17 cellular contexts compared by ENCODE assay signal in genomic region chr12:132731574-132731973, GRCh38. TPM values are rescaled to one million over a fixed set of nuclear protein-coding genes. Genes with fewer than 3 reads are reported as not detected.
DNase-seq lines count a peak whose midpoint lies in the region; TF ChIP-seq lines count a peak whose summit lies in the region.
"Had no signal": no experiment of that assay in that cellular context is flagged by ENCODE, and none has a peak within 500 bp of the region (broad histone marks: within the 10 kb centered on the region; RNA-seq: fewer than 3 reads in every experiment).

No MANE protein-coding gene starts in this region.

- TF ChIP-seq CTCF in HEK293 (tag by site-specific recombination; IDR thresholded peaks at IDR 0.05) (no peak), glutamatergic neuron (IDR thresholded peaks at IDR 0.05; ENCODE audit: partially characterized antibody, unreplicated experiment) (no peak), nephron progenitor cell (IDR thresholded peaks at IDR 0.05) (no peak), spleen (IDR thresholded peaks at IDR 0.05 in 8 of 11, conservative IDR thresholded peaks at IDR 0.05 in 3 of 11) (no peak)

- H3K36me3 Mint-ChIP-seq in glutamatergic neuron (ENCODE audit: unreplicated experiment) (peaks cover 34% of the 10 kb centered on the region), nephron progenitor cell (ENCODE audit: low read depth) (peaks cover 93% of the 10 kb centered on the region)

- CTCF ChIA-PET in HEK293 (lab: Yijun Ruan, JAX) = no interaction called here

- peak; percentile 52 for DNase-seq in amniotic epithelial cell (ENCODE audit: low read depth)
- DNase-seq in glutamatergic neuron = no peak
- DNase-seq in nephron progenitor cell = no peak
- no peak for DNase-seq in activated T-cell treated with anti-CD3 and anti-CD28 coated beads for 4 hours
- no peak for DNase-seq in SKM-1 (lab: John Stamatoyannopoulos, UW; ENCODE audit: unreplicated experiment)
- DNase-seq in activated effector memory CD4-positive, alpha-beta T cell treated with Interleukin-2 at 50 U/mL for 16 hours = no peak
- DNase-seq in spleen = no peak
- DNase-seq: CD8-positive, alpha-beta T cell; COR-L47; DMS153; DMS79 treated with DMSO at 0.1 percent for 48 hours; EL; GOT3; H9 had no signal

- H3K4me1 ChIP-seq in HEK293 (ENCODE audit: control insufficient read depth, insufficient read depth, low read length) (no peaks in the 10 kb centered on the region), spleen (peaks cover 0 to 9% (median 0%) of the 10 kb centered on the region in 6 donors)
- H3K4me1 ChIP-seq: A549 had no signal

- H3K9me3 Mint-ChIP-seq in glutamatergic neuron (ENCODE audit: unreplicated experiment) (peaks cover 5% of the 10 kb centered on the region), nephron progenitor cell (peaks cover 13% of the 10 kb centered on the region)
- H3K9me3 Mint-ChIP-seq: CD8-positive, alpha-beta T cell had no signal

- H3K4me3 ChIP-seq in HEK293 (ENCODE audit: low read depth, low read length) (no peak overlapping the region), spleen (no peak overlapping the region)
- H3K4me3 ChIP-seq: A549 had no signal

- no peak for TF ChIP-seq POLR2A in spleen (IDR thresholded peaks at IDR 0.05)

- intact Hi-C loops in spleen (cut with DNase I; ENCODE audit: low total_unique reads) = no loop called here

- no peaks in the 10 kb centered on the region for H3K27me3 ChIP-seq in spleen (replicated peaks in 1 of 7)

- 92 to 96% (median 95%) methylated on average over 17 of the region's 17 CpGs for WGBS in spleen, 5 donors

- H3K27ac Mint-ChIP-seq in glutamatergic neuron (ENCODE audit: unreplicated experiment) (no peak overlapping the region), nephron progenitor cell (peak overlapping the region; percentile 35)
- H3K27ac Mint-ChIP-seq: CD8-positive, alpha-beta T cell; H9 had no signal

- H3K27me3 Mint-ChIP-seq in glutamatergic neuron (ENCODE audit: unreplicated experiment) (peaks cover 7% of the 10 kb centered on the region), nephron progenitor cell (ENCODE audit: low read depth, poor library complexity) (no peaks in the 10 kb centered on the region)

- H3K36me3 ChIP-seq in HEK293 (ENCODE audit: control insufficient read depth in 2 of 2, insufficient read depth in 1 of 2, low read length in 2 of 2) = peaks cover 34 to 96% of the 10 kb centered on the region in 2 experiments
- peaks cover 6 to 98% (median 81%) of the 10 kb centered on the region in 6 donors for H3K36me3 ChIP-seq in spleen

- POLR2A ChIA-PET in HEK293 (lab: Yijun Ruan, JAX) = no interaction called here

- peaks cover 4% of the 10 kb centered on the region for H3K4me1 Mint-ChIP-seq in glutamatergic neuron (ENCODE audit: low read depth, unreplicated experiment)
- H3K4me1 Mint-ChIP-seq in nephron progenitor cell = no peaks in the 10 kb centered on the region
- H3K4me1 Mint-ChIP-seq: CD14-positive monocyte, H9 had no signal

- H3K4me3 Mint-ChIP-seq in glutamatergic neuron (ENCODE audit: unreplicated experiment) (peak overlapping the region; percentile 23), nephron progenitor cell (no peak overlapping the region)
- H3K4me3 Mint-ChIP-seq: CD14-positive monocyte; CD8-positive, alpha-beta T cell; H9 had no signal

- no peak overlapping the region for H3K27ac ChIP-seq in HEK293 (ENCODE audit: extremely low read depth, low read depth, low read length)
- no peak overlapping the region for H3K27ac ChIP-seq in spleen
- H3K27ac ChIP-seq: A549 had no signal

- H3K9me3 ChIP-seq in HEK293 (ENCODE audit: control insufficient read depth, insufficient read depth, low read depth, low read length) (no peaks in the 10 kb centered on the region), spleen (no peaks in the 10 kb centered on the region)
- H3K9me3 ChIP-seq: A549 had no signal

TF ChIP-seq in HEK293, 187 proteins besides CTCF, POLR2A, EP300 and RAD21:
- TF ChIP-seq ZNF558 (tag by site-specific recombination; IDR thresholded peaks at IDR 0.05) (peak; percentile 79), ZNF157 (tag by site-specific recombination; IDR thresholded peaks at IDR 0.05) (no peak), KLF8 (tag by site-specific recombination; IDR thresholded peaks at IDR 0.05) (no peak), TRIM28 (IDR thresholded peaks at IDR 0.05; ENCODE audit: borderline replicate concordance, low read length) (no peak), ZNF544 (tag by site-specific recombination; IDR thresholded peaks at IDR 0.05) (no peak), ZSCAN5A (tag by site-specific recombination; IDR thresholded peaks at IDR 0.05) (no peak), KLF1 (tag by site-specific recombination; IDR thresholded peaks at IDR 0.05) (0 out of 2 replicates have a peak, but pooled peaks have one; percentile 23), KLF16 (tag by site-specific recombination; IDR thresholded peaks at IDR 0.05) (no peak), ATF2 (tag by site-specific recombination; IDR thresholded peaks at IDR 0.05; ENCODE audit: low read depth) (no peak)
- TF ChIP-seq, protein P1, sequence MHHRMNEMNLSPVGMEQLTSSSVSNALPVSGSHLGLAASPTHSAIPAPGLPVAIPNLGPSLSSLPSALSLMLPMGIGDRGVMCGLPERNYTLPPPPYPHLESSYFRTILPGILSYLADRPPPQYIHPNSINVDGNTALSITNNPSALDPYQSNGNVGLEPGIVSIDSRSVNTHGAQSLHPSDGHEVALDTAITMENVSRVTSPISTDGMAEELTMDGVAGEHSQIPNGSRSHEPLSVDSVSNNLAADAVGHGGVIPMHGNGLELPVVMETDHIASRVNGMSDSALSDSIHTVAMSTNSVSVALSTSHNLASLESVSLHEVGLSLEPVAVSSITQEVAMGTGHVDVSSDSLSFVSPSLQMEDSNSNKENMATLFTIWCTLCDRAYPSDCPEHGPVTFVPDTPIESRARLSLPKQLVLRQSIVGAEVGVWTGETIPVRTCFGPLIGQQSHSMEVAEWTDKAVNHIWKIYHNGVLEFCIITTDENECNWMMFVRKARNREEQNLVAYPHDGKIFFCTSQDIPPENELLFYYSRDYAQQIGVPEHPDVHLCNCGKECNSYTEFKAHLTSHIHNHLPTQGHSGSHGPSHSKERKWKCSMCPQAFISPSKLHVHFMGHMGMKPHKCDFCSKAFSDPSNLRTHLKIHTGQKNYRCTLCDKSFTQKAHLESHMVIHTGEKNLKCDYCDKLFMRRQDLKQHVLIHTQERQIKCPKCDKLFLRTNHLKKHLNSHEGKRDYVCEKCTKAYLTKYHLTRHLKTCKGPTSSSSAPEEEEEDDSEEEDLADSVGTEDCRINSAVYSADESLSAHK (tag by site-specific recombination; IDR thresholded peaks at IDR 0.05) = no peak
TF ChIP-seq in HEK293: peak in this region for 2.

RNA-seq across cellular contexts. Expression of gene PGAM5, which starts 20.9 kb away (rescaled TPM):
- total RNA-seq in glutamatergic neuron (ENCODE audit: unreplicated experiment) = 29.1 TPM
- total RNA-seq in spleen = 10 to 100 TPM; 19.4 to 28.8 (median 21.7) TPM
- polyA plus RNA-seq in spleen = 10 to 100 TPM in 2 of 3 donors, 1 to 10 TPM in 1; 8.2 to 24.0 (median 14.1) TPM

RNA-seq across cellular contexts. Expression of gene ANKLE2, which starts 30.1 kb away (rescaled TPM):
- 105 TPM for total RNA-seq in glutamatergic neuron (ENCODE audit: unreplicated experiment)
- 10 to 100 TPM; 60.4 to 86.5 (median 82.3) TPM for total RNA-seq in spleen
- 10 to 100 TPM; 25.7 to 48.5 (median 40.4) TPM for polyA plus RNA-seq in spleen

RNA-seq across cellular contexts. Expression of gene PXMP2, which starts 44.2 kb away (rescaled TPM):
- total RNA-seq in glutamatergic neuron (ENCODE audit: unreplicated experiment) (9.8 TPM), spleen (10 to 100 TPM in 4 of 7 donors, 1 to 10 TPM in 3; 8.4 to 19.6 (median 10.0) TPM)
- 10 to 100 TPM in 1 of 3 donors, 1 to 10 TPM in 2; 3.3 to 11.3 (median 7.7) TPM for polyA plus RNA-seq in spleen

RNA-seq across cellular contexts. Expression of gene POLE, which starts 44.4 kb away (rescaled TPM):
- total RNA-seq in glutamatergic neuron (ENCODE audit: unreplicated experiment) (38.6 TPM), spleen (100 to 1,000 TPM in 3 of 7 donors, 10 to 100 TPM in 4; 70.1 to 122 (median 99.6) TPM)
- polyA plus RNA-seq in spleen = 10 to 100 TPM; 18.1 to 37.6 (median 30.4) TPM
